ENCODE assay signal across 10 cellular contexts in genomic region chr4:81003549-81004240, GRCh38. TPM values are rescaled to one million over a fixed set of nuclear protein-coding genes. Genes with fewer than 3 reads are reported as not detected.
DNase-seq lines count a peak whose midpoint lies in the region; ATAC-seq and FAIRE-seq lines count a peak whose summit lies in the region.
"Had no signal": no experiment of that assay in that cellular context is flagged by ENCODE, and none has a peak within 500 bp of the region (broad histone marks: within the 10 kb centered on the region; RNA-seq: fewer than 3 reads in every experiment).

No MANE protein-coding gene starts in this region.

- peak; percentile 100 for ATAC-seq in HG02642 (IDR thresholded peaks at IDR 0.05; ENCODE audit: poor library complexity, unreplicated experiment)
- ATAC-seq in HG03457 (IDR thresholded peaks at IDR 0.05; ENCODE audit: unreplicated experiment), result peak; percentile 99
- no peak for ATAC-seq in activated T-helper 17 cell treated with anti-CD3 and anti-CD28 coated beads, Interleukin-2, amount 50 U/mL, for 72 hours (replicated peaks)

- H3K4me1 ChIP-seq in small intestine (ENCODE audit: control insufficient read depth in 2 of 2, insufficient read depth in 1 of 2, low read depth in 1 of 2, low read length in 1 of 2), result no peaks in the 10 kb centered on the region

- 11 to 44% (median 25%) methylated on average over 3 of the region's 3 CpGs for WGBS in small intestine, 3 donors

- H3K4me3 Mint-ChIP-seq in activated T-helper 17 cell treated with anti-CD3 and anti-CD28 coated beads, Interleukin-2, amount 50 U/mL, for 72 hours, result no peak overlapping the region
- H3K4me3 Mint-ChIP-seq: activated naive CD4-positive, alpha-beta T cell treated with anti-CD3 and anti-CD28 coated beads, Interleukin-2, amount 50 U/mL, for 24 hours had no signal

- no peak overlapping the region for H3K27ac ChIP-seq in small intestine (ENCODE audit: low read depth in 1 of 2, low read length in 1 of 2)
- H3K27ac ChIP-seq: HL-60 had no signal

- no peaks in the 10 kb centered on the region for H3K4me1 Mint-ChIP-seq in activated T-helper 17 cell treated with anti-CD3 and anti-CD28 coated beads, Interleukin-2, amount 50 U/mL, for 72 hours
- H3K4me1 Mint-ChIP-seq: activated naive CD4-positive, alpha-beta T cell treated with anti-CD3 and anti-CD28 coated beads, Interleukin-2, amount 50 U/mL, for 24 hours had no signal

- no peak overlapping the region for H3K27ac Mint-ChIP-seq in activated T-helper 17 cell treated with anti-CD3 and anti-CD28 coated beads, Interleukin-2, amount 50 U/mL, for 72 hours
- H3K27ac Mint-ChIP-seq: activated naive CD4-positive, alpha-beta T cell treated with anti-CD3 and anti-CD28 coated beads, Interleukin-2, amount 50 U/mL, for 24 hours had no signal

- H3K36me3 ChIP-seq in small intestine (ENCODE audit: control insufficient read depth in 2 of 2, insufficient read depth in 2 of 2, low read length in 2 of 2), result no peaks in the 10 kb centered on the region

- no peak overlapping the region for H3K4me3 ChIP-seq in small intestine (ENCODE audit: low read depth in 1 of 2, low read length in 2 of 2)

- FAIRE-seq in small intestine (lab: Jason Lieb, UNC), result no peak

- no peaks in the 10 kb centered on the region for H3K27me3 ChIP-seq in small intestine (ENCODE audit: control insufficient read depth in 2 of 2, insufficient read depth in 2 of 2, low read length in 2 of 2)

- no peaks in the 10 kb centered on the region for H3K36me3 Mint-ChIP-seq in activated T-helper 17 cell treated with anti-CD3 and anti-CD28 coated beads, Interleukin-2, amount 50 U/mL, for 72 hours (ENCODE audit: low read depth)
- H3K36me3 Mint-ChIP-seq: activated naive CD4-positive, alpha-beta T cell treated with anti-CD3 and anti-CD28 coated beads, Interleukin-2, amount 50 U/mL, for 24 hours had no signal

- peaks cover 15% of the 10 kb centered on the region for H3K27me3 Mint-ChIP-seq in activated T-helper 17 cell treated with anti-CD3 and anti-CD28 coated beads, Interleukin-2, amount 50 U/mL, for 72 hours
- H3K27me3 Mint-ChIP-seq: activated naive CD4-positive, alpha-beta T cell treated with anti-CD3 and anti-CD28 coated beads, Interleukin-2, amount 50 U/mL, for 24 hours had no signal

- peak; percentile 16 for DNase-seq in GM19238 (ENCODE audit: insufficient read length, low spot score)
- DNase-seq in small intestine, result peak; percentile 71
- no peak for DNase-seq in occipital lobe (lab: John Stamatoyannopoulos, UW)
- no peak for DNase-seq in activated CD4-positive, alpha-beta T cell treated with anti-CD3 and anti-CD28 coated beads for 48 hours
- DNase-seq: DND-41 had no signal

- peaks cover 4% of the 10 kb centered on the region for H3K9me3 Mint-ChIP-seq in activated T-helper 17 cell treated with anti-CD3 and anti-CD28 coated beads, Interleukin-2, amount 50 U/mL, for 72 hours
- H3K9me3 Mint-ChIP-seq: activated naive CD4-positive, alpha-beta T cell treated with anti-CD3 and anti-CD28 coated beads, Interleukin-2, amount 50 U/mL, for 24 hours had no signal

- no peaks in the 10 kb centered on the region for H3K9me3 ChIP-seq in small intestine (ENCODE audit: control insufficient read depth, low read depth)

RNA-seq across cellular contexts. Expression of gene BMP3, which starts 26.8 kb away (rescaled TPM):
- polyA plus RNA-seq in small intestine, result 1 to 10 TPM in 1 of 3 donors, under 1 TPM in 1, not detected in 1; 0.45 to 7.8 TPM
- total RNA-seq in occipital lobe, result 6.2 TPM
- total RNA-seq in activated T-helper 17 cell treated with anti-CD3 and anti-CD28 coated beads, Interleukin-2, amount 50 U/mL, for 72 hours, result under 1 TPM in 1 of 2 donors, not detected in 1; 0.05 TPM

Comparison
In these comparisons a context has a peak if more than half of its experiments do, and no peak if none do; other contexts are left out.
1. DNase-seq: peak in GM19238 (single experiment) and small intestine (single experiment); none in occipital lobe (single experiment) and activated CD4-positive, alpha-beta T cell treated with anti-CD3 and anti-CD28 coated beads for 48 hours (single experiment).